ENCODE assay signal across 37 cellular contexts in genomic region chr15:88423331-88423730, GRCh38.
"Had no signal": no experiment of that assay in that cellular context is flagged by ENCODE, and none has a peak within 500 bp of the region (broad histone marks: within the 10 kb centered on the region; RNA-seq: fewer than 3 reads in every experiment).

No MANE protein-coding gene starts in this region.

- H3K27ac Mint-ChIP-seq: activated naive CD4-positive, alpha-beta T cell treated with anti-CD3 and anti-CD28 coated beads for 36 hours; activated naive CD4-positive, alpha-beta T cell treated with anti-CD3 and anti-CD28 coated beads, Interleukin-2, amount 10 ng/mL, durations not matched to agents 7 days and 5 days; activated naive CD4-positive, alpha-beta T cell treated with anti-CD3 and anti-CD28 coated beads, Interleukin-2, amount 50 U/mL, for 24 hours; activated naive CD4-positive, alpha-beta T cell treated with anti-CD3 and anti-CD28 coated beads, Interleukin-2, amount 50 U/mL, for 72 hours; activated naive CD8-positive, alpha-beta T cell; activated naive CD8-positive, alpha-beta T cell treated with anti-CD3 and anti-CD28 coated beads for 36 hours; activated naive CD8-positive, alpha-beta T cell treated with anti-CD3 and anti-CD28 coated beads, Interleukin-2, amount 10 ng/mL, durations not matched to agents 7 days and 5 days; activated naive CD8-positive, alpha-beta T cell treated with anti-CD3 and anti-CD28 coated beads, Interleukin-2, amount 50 U/mL, for 24 hours; activated T-cell treated with anti-CD3 and anti-CD28 coated beads, Interleukin-2, amount 50 U/mL, for 72 hours; activated T-helper 1 cell treated with anti-CD3 and anti-CD28 coated beads, Interleukin-12 subunit alpha, Interleukin-12 subunit beta, Interleukin-2, Interleukin-4 antibody, amounts not matched to agents 30 ng/mL and 10 ng/mL and 1 ng/mL, durations not matched to agents 14 hours and 24 hours and 36 hours; activated T-helper 17 cell treated with anti-CD3 and anti-CD28 coated beads, Interleukin-2, amount 50 U/mL, for 72 hours; activated T-helper 2 cell treated with anti-CD3 and anti-CD28 coated beads, Interferon-gamma antibody, Interleukin-2, Interleukin-4, amounts not matched to agents 10 μg/mL and 5 μg/mL and 100 μg/mL, durations not matched to agents 14 hours and 24 hours and 36 hours; brain had no signal

- H3K27ac ChIP-seq: adrenal gland, ascending aorta, body of pancreas, brain microvascular endothelial cell, breast epithelium, cardiac muscle cell had no signal

- DNase-seq: activated effector memory CD4-positive, alpha-beta T cell treated with anti-CD3 and anti-CD28 coated beads, Interleukin-2, amount 50 U/mL, for 16 hours; activated effector memory CD4-positive, alpha-beta T cell treated with Interleukin-2 at 50 U/mL for 16 hours; activated gamma-delta T cell; activated gamma-delta T cell treated with Interleukin-2 at 50 U/mL for 16 hours; activated naive CD4-positive, alpha-beta T cell; activated naive CD4-positive, alpha-beta T cell treated with anti-CD3 and anti-CD28 coated beads for 36 hours; activated naive CD4-positive, alpha-beta T cell treated with anti-CD3 and anti-CD28 coated beads, Interleukin-2, amount 10 ng/mL, durations not matched to agents 7 days and 5 days; activated naive CD4-positive, alpha-beta T cell treated with anti-CD3 and anti-CD28 coated beads, Interleukin-2, amount 50 U/mL, for 16 hours; activated naive CD4-positive, alpha-beta T cell treated with Interleukin-2 at 50 U/mL for 16 hours; activated naive CD8-positive, alpha-beta T cell treated with anti-CD3 and anti-CD28 coated beads for 36 hours; activated naive CD8-positive, alpha-beta T cell treated with anti-CD3 and anti-CD28 coated beads, Interleukin-2, amount 10 ng/mL, durations not matched to agents 7 days and 5 days; activated naive CD8-positive, alpha-beta T cell treated with anti-CD3 and anti-CD28 coated beads, Interleukin-2, amount 50 U/mL, for 24 hours; activated T-cell treated with anti-CD3 and anti-CD28 coated beads, Interleukin-2, amount 50 U/mL, for 1 hour; activated T-cell treated with anti-CD3 and anti-CD28 coated beads, Interleukin-2, amount 50 U/mL, for 4 hours; activated T-cell treated with anti-CD3 and anti-CD28 coated beads, Interleukin-2, amount 50 U/mL, for 48 hours; activated T-cell treated with anti-CD3 and anti-CD28 coated beads, Interleukin-2, amount 50 U/mL, for 72 hours; adrenal gland; amniotic stem cell; amygdala; anterior cingulate cortex; aorta; body of pancreas; brain microvascular endothelial cell; caudate nucleus; central memory CD4-positive, alpha-beta T cell; cerebellar nuclear complex had no signal

- H3K9me3 ChIP-seq: adrenal gland, ascending aorta, body of pancreas, breast epithelium had no signal

- H3K4me3 Mint-ChIP-seq: activated naive CD4-positive, alpha-beta T cell treated with anti-CD3 and anti-CD28 coated beads for 36 hours; activated naive CD4-positive, alpha-beta T cell treated with anti-CD3 and anti-CD28 coated beads, Interleukin-2, amount 10 ng/mL, durations not matched to agents 7 days and 5 days; activated naive CD4-positive, alpha-beta T cell treated with anti-CD3 and anti-CD28 coated beads, Interleukin-2, amount 50 U/mL, for 24 hours; activated naive CD8-positive, alpha-beta T cell; activated naive CD8-positive, alpha-beta T cell treated with anti-CD3 and anti-CD28 coated beads for 36 hours; activated naive CD8-positive, alpha-beta T cell treated with anti-CD3 and anti-CD28 coated beads, Interleukin-2, amount 10 ng/mL, durations not matched to agents 7 days and 5 days; activated naive CD8-positive, alpha-beta T cell treated with anti-CD3 and anti-CD28 coated beads, Interleukin-2, amount 50 U/mL, for 24 hours; activated T-cell treated with anti-CD3 and anti-CD28 coated beads, Interleukin-2, amount 50 U/mL, for 4 hours; activated T-cell treated with anti-CD3 and anti-CD28 coated beads, Interleukin-2, amount 50 U/mL, for 72 hours; activated T-helper 1 cell treated with anti-CD3 and anti-CD28 coated beads, Interleukin-12 subunit alpha, Interleukin-12 subunit beta, Interleukin-2, Interleukin-4 antibody, amounts not matched to agents 30 ng/mL and 10 ng/mL and 1 ng/mL, durations not matched to agents 14 hours and 24 hours and 36 hours; activated T-helper 17 cell treated with anti-CD3 and anti-CD28 coated beads, Interleukin-2, amount 50 U/mL, for 72 hours; brain; central memory CD8-positive, alpha-beta T cell had no signal

- H3K4me3 ChIP-seq: adrenal gland, ascending aorta, body of pancreas, breast epithelium, cardiac muscle cell had no signal

- H3K4me1 ChIP-seq: adrenal gland, ascending aorta, body of pancreas, breast epithelium had no signal

- H3K4me1 Mint-ChIP-seq: activated naive CD4-positive, alpha-beta T cell treated with anti-CD3 and anti-CD28 coated beads, Interleukin-2, amount 10 ng/mL, durations not matched to agents 7 days and 5 days; activated naive CD4-positive, alpha-beta T cell treated with anti-CD3 and anti-CD28 coated beads, Interleukin-2, amount 50 U/mL, for 24 hours; activated naive CD8-positive, alpha-beta T cell treated with anti-CD3 and anti-CD28 coated beads, Interleukin-2, amount 10 ng/mL, durations not matched to agents 7 days and 5 days; activated T-helper 17 cell treated with anti-CD3 and anti-CD28 coated beads, Interleukin-2, amount 50 U/mL, for 72 hours; brain; central memory CD8-positive, alpha-beta T cell had no signal

- H3K9me3 Mint-ChIP-seq: activated naive CD4-positive, alpha-beta T cell treated with anti-CD3 and anti-CD28 coated beads for 36 hours; activated naive CD4-positive, alpha-beta T cell treated with anti-CD3 and anti-CD28 coated beads, Interleukin-2, amount 10 ng/mL, durations not matched to agents 7 days and 5 days; activated naive CD4-positive, alpha-beta T cell treated with anti-CD3 and anti-CD28 coated beads, Interleukin-2, amount 50 U/mL, for 24 hours; activated naive CD8-positive, alpha-beta T cell treated with anti-CD3 and anti-CD28 coated beads for 36 hours; activated T-cell treated with anti-CD3 and anti-CD28 coated beads, Interleukin-2, amount 50 U/mL, for 4 hours; activated T-helper 1 cell treated with anti-CD3 and anti-CD28 coated beads, Interleukin-12 subunit alpha, Interleukin-12 subunit beta, Interleukin-2, Interleukin-4 antibody, amounts not matched to agents 30 ng/mL and 10 ng/mL and 1 ng/mL, durations not matched to agents 14 hours and 24 hours and 36 hours; activated T-helper 17 cell treated with anti-CD3 and anti-CD28 coated beads, Interleukin-2, amount 50 U/mL, for 72 hours; activated T-helper 2 cell treated with anti-CD3 and anti-CD28 coated beads, Interferon-gamma antibody, Interleukin-2, Interleukin-4, amounts not matched to agents 10 μg/mL and 5 μg/mL and 100 μg/mL, durations not matched to agents 14 hours and 24 hours and 36 hours; brain; central memory CD8-positive, alpha-beta T cell had no signal

- H3K36me3 Mint-ChIP-seq: activated naive CD4-positive, alpha-beta T cell treated with anti-CD3 and anti-CD28 coated beads, Interleukin-2, amount 10 ng/mL, durations not matched to agents 7 days and 5 days; activated naive CD4-positive, alpha-beta T cell treated with anti-CD3 and anti-CD28 coated beads, Interleukin-2, amount 50 U/mL, for 24 hours; activated naive CD8-positive, alpha-beta T cell; activated naive CD8-positive, alpha-beta T cell treated with anti-CD3 and anti-CD28 coated beads for 36 hours; activated naive CD8-positive, alpha-beta T cell treated with anti-CD3 and anti-CD28 coated beads, Interleukin-2, amount 10 ng/mL, durations not matched to agents 7 days and 5 days; brain had no signal

- H3K36me3 ChIP-seq: adrenal gland, ascending aorta, brain microvascular endothelial cell, breast epithelium, cardiac muscle cell had no signal

- H3K27me3 ChIP-seq: adrenal gland, ascending aorta, brain microvascular endothelial cell, cardiac muscle cell had no signal
